ENCODE assay signal across 11 cellular contexts in genomic region chr14:86961106-86961716, GRCh38.
DNase-seq lines count a peak whose midpoint lies in the region; ATAC-seq and TF ChIP-seq lines count a peak whose summit lies in the region.
"Had no signal": no experiment of that assay in that cellular context is flagged by ENCODE, and none has a peak within 500 bp of the region (broad histone marks: within the 10 kb centered on the region; RNA-seq: fewer than 3 reads in every experiment).

No MANE protein-coding gene starts in this region.

- H3K27ac Mint-ChIP-seq in activated CD4-positive, alpha-beta memory T cell treated with anti-CD3 and anti-CD28 coated beads, Interleukin-2, amount 10 ng/mL, durations not matched to agents 7 days and 5 days = no peak overlapping the region

- H3K9me3 Mint-ChIP-seq in activated CD4-positive, alpha-beta memory T cell treated with anti-CD3 and anti-CD28 coated beads, Interleukin-2, amount 10 ng/mL, durations not matched to agents 7 days and 5 days = peaks cover 8% of the 10 kb centered on the region

- H3K79me2 ChIP-seq in MM.1S (ENCODE audit: low read length) = no peaks in the 10 kb centered on the region

- H3K27me3 ChIP-seq in BJ (ENCODE audit: control insufficient read depth, insufficient read depth, low read length) (no peaks in the 10 kb centered on the region), MM.1S (replicated peaks; ENCODE audit: insufficient read depth, low read length) (no peaks in the 10 kb centered on the region)
- H3K27me3 ChIP-seq: cardiac muscle cell had no signal

- H3K4me3 ChIP-seq in BJ (ENCODE audit: low read depth, low read length) (no peak overlapping the region), MM.1S (ENCODE audit: low read length) (no peak overlapping the region), fibroblast of mammary gland (ENCODE audit: control insufficient read depth, low read depth, low read length) (no peak overlapping the region)
- H3K4me3 ChIP-seq: cardiac muscle cell had no signal

- no peaks in the 10 kb centered on the region for H4K20me1 ChIP-seq in MM.1S (ENCODE audit: insufficient read depth, low read length)

- CTCF ChIA-PET in BJ (lab: Yijun Ruan, JAX) = interaction anchor here (0.6 to 2.4 kb wide), 13 partner anchors 9 to 654 kb away, joined by 3 to 13 read pairs (median 3); no protein-coding TSS in a partner anchor
- CTCF ChIA-PET in activated CD4-positive, alpha-beta memory T cell treated with anti-CD3 and anti-CD28 coated beads, Interleukin-2, amount 10 ng/mL, durations not matched to agents 7 days and 5 days (lab: Charles Lee) = no interaction called here

- no peaks in the 10 kb centered on the region for H3F3A ChIP-seq in MM.1S (ENCODE audit: insufficient read depth, low read length)

- no peak overlapping the region for H3K4me2 ChIP-seq in MM.1S (ENCODE audit: low read depth, low read length)

- H3K36me3 ChIP-seq in BJ (ENCODE audit: control insufficient read depth, insufficient read depth, low read length) (no peaks in the 10 kb centered on the region), MM.1S (replicated peaks; ENCODE audit: insufficient read depth, low read length) (no peaks in the 10 kb centered on the region)
- H3K36me3 ChIP-seq: cardiac muscle cell had no signal

- POLR2A ChIA-PET in BJ (lab: Charles Lee) = no interaction called here
- POLR2A ChIA-PET in activated CD4-positive, alpha-beta memory T cell treated with anti-CD3 and anti-CD28 coated beads, Interleukin-2, amount 10 ng/mL, durations not matched to agents 7 days and 5 days (lab: Charles Lee) = no interaction called here

- no peaks in the 10 kb centered on the region for H3K4me1 ChIP-seq in MM.1S (ENCODE audit: low read length)

- H3K9ac ChIP-seq in MM.1S (ENCODE audit: low read length) = no peak overlapping the region

- no peak overlapping the region for H3K4me3 Mint-ChIP-seq in activated CD4-positive, alpha-beta memory T cell treated with anti-CD3 and anti-CD28 coated beads, Interleukin-2, amount 10 ng/mL, durations not matched to agents 7 days and 5 days

- H3K9me3 ChIP-seq in MM.1S (replicated peaks; ENCODE audit: insufficient read depth, low read length) = no peaks in the 10 kb centered on the region

- no peaks in the 10 kb centered on the region for H3K27me3 Mint-ChIP-seq in activated CD4-positive, alpha-beta memory T cell treated with anti-CD3 and anti-CD28 coated beads, Interleukin-2, amount 10 ng/mL, durations not matched to agents 7 days and 5 days

- H3K9me2 ChIP-seq in MM.1S (replicated peaks; ENCODE audit: insufficient read depth, low read length) = no peaks in the 10 kb centered on the region

- no peak overlapping the region for H3K27ac ChIP-seq in MM.1S (ENCODE audit: low read length)
- H3K27ac ChIP-seq: cardiac muscle cell had no signal

- no peak for DNase-seq in BJ (ENCODE audit: low read depth)
- peak; percentile 7 for DNase-seq in MM.1S
- DNase-seq in fibroblast of mammary gland (ENCODE audit: low read depth) = peak; percentile 32
- no peak for DNase-seq in NCI-H446 (lab: John Stamatoyannopoulos, UW)
- DNase-seq in omental fat pad (ENCODE audit: low spot score) = no peak
- no peak for DNase-seq in activated CD4-positive, alpha-beta memory T cell treated with anti-CD3 and anti-CD28 coated beads, Interleukin-2, amount 10 ng/mL, durations not matched to agents 7 days and 5 days
- DNase-seq: activated CD4-positive, alpha-beta T cell treated with anti-CD3 and anti-CD28 coated beads for 48 hours; GDM1 had no signal

- TF ChIP-seq CTCF in BJ (IDR thresholded peaks at IDR 0.05; ENCODE audit: insufficient read depth, low read depth, low read length) (peak; percentile 64), MM.1S (IDR thresholded peaks at IDR 0.05; ENCODE audit: low read length) (peak; percentile 38), fibroblast of mammary gland (conservative IDR thresholded peaks at IDR 0.05; ENCODE audit: control insufficient read depth, insufficient read depth, low read depth, low read length) (peak; percentile 62), omental fat pad (IDR thresholded peaks at IDR 0.05) (no peak)

- ATAC-seq in GM21367 (IDR thresholded peaks at IDR 0.05; ENCODE audit: unreplicated experiment) (peak; percentile 84), omental fat pad (ENCODE audit: low FRiP score) (no peak), GM21447 (IDR thresholded peaks at IDR 0.05; ENCODE audit: unreplicated experiment) (no peak)

- H2AFZ ChIP-seq in MM.1S (ENCODE audit: low read length) = no peak overlapping the region

- no peaks in the 10 kb centered on the region for H3K4me1 Mint-ChIP-seq in activated CD4-positive, alpha-beta memory T cell treated with anti-CD3 and anti-CD28 coated beads, Interleukin-2, amount 10 ng/mL, durations not matched to agents 7 days and 5 days

- H3K36me3 Mint-ChIP-seq in activated CD4-positive, alpha-beta memory T cell treated with anti-CD3 and anti-CD28 coated beads, Interleukin-2, amount 10 ng/mL, durations not matched to agents 7 days and 5 days (ENCODE audit: low read depth) = no peaks in the 10 kb centered on the region

Comparison
In these comparisons a context has a peak if more than half of its experiments do, and no peak if none do; other contexts are left out.
1. DNase-seq: peak in MM.1S (single experiment) and fibroblast of mammary gland (single experiment); none in BJ (single experiment), NCI-H446 (0 of 2), omental fat pad (single experiment) and activated CD4-positive, alpha-beta memory T cell treated with anti-CD3 and anti-CD28 coated beads, Interleukin-2, amount 10 ng/mL, durations not matched to agents 7 days and 5 days (single experiment).
2. CTCF ChIP-seq: peak in BJ (single experiment), MM.1S (single experiment) and fibroblast of mammary gland (single experiment); none in omental fat pad (0 of 3).